ENCODE assay signal across 8 cellular contexts in the genomic region with DNA sequence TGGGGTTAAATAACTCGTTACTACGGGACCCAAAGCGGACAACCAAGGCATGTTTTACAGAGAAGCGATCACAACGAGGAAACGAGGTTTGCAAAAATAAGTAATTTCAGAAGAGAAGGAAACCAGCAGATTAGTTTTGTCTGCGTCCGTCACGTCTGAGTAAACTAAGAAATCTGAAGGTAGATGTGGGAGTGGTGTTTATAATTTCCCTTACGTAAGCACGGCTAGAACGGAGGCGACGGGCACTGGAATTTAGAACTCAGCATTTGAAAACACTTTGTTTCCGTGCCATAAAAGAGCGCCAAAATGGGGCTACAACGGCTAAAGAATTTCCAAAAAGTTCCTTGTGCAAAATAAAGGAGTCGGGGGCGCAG. TPM values are rescaled to one million over a fixed set of nuclear protein-coding genes. Genes with fewer than 3 reads are reported as not detected.
A peak's percentile ranks its signal among the peaks of the same experiment; 100 is the strongest.
DNase-seq lines count a peak whose midpoint lies in the region; ATAC-seq, FAIRE-seq and TF ChIP-seq lines count a peak whose summit lies in the region.

No MANE protein-coding gene starts in this region.

- H3K4me1 ChIP-seq in GM12878 (ENCODE audit: control insufficient read depth, insufficient read depth, low read length): no peaks in the 10 kb centered on the region

- TF ChIP-seq CTCF in GM12878 (IDR thresholded peaks at IDR 0.05 in 2 of 3, conservative IDR thresholded peaks at IDR 0.05 in 1 of 3; ENCODE audit: control insufficient read depth in 2 of 3, extremely low read depth in 1 of 3, insufficient read depth in 1 of 3, low read depth in 3 of 3, low read length in 3 of 3) (no peak), kidney epithelial cell (IDR thresholded peaks at IDR 0.05; ENCODE audit: insufficient read depth, low read length, poor library complexity, severe bottlenecking) (no peak)

- H3K27me3 ChIP-seq in GM12878 (replicated peaks in 1 of 2; ENCODE audit: control insufficient read depth in 2 of 2, insufficient read depth in 2 of 2, low read length in 1 of 2) (no peaks in the 10 kb centered on the region), kidney epithelial cell (ENCODE audit: control insufficient read depth, insufficient read depth, low read length) (no peaks in the 10 kb centered on the region)

- peak overlapping the region; percentile 85 for H2AFZ ChIP-seq in GM12878 (ENCODE audit: control insufficient read depth, low read depth, low read length)

- DNase-seq in AG20443 (ENCODE audit: low spot score) (peak; percentile 10), RPMI7951 (ENCODE audit: low read depth) (peak; percentile 32), GM12878 (ENCODE audit: low read depth, low spot score) (peak; percentile 27), kidney epithelial cell (ENCODE audit: low read depth) (no peak), HuH-7.5 (ENCODE audit: low spot score) (no peak), hepatic stellate cell (ENCODE audit: low spot score) (no peak)
- DNase-seq in stimulated activated CD4-positive, alpha-beta T cell treated with anti-CD3 and anti-CD28 coated beads, Interleukin-4, amount 100 ng/mL, for 4 hours: peak; percentile 33 to 67

- SMC1A ChIA-PET in GM12878 (lab: Charles Lee; ENCODE audit: uncharacterized antibody, unreplicated experiment): interaction anchor here (1.1 to 4.2 kb wide), 12 partner anchors 12 to 550 kb away, joined by 3 to 30 read pairs (median 5); no protein-coding TSS in a partner anchor

- peaks cover 0 to 4% of the 10 kb centered on the region in 2 experiments; a peak in 2 of 4 replicates for H3K36me3 ChIP-seq in GM12878 (ENCODE audit: control insufficient read depth in 2 of 2, insufficient read depth in 2 of 2, low read length in 1 of 2)
- H3K36me3 ChIP-seq in kidney epithelial cell (ENCODE audit: control insufficient read depth, insufficient read depth, low read length): no peaks in the 10 kb centered on the region

- peak overlapping the region; percentile 77 for H3K27ac ChIP-seq in GM12878 (ENCODE audit: control insufficient read depth, insufficient read depth)

- H4K20me1 ChIP-seq in GM12878 (ENCODE audit: control insufficient read depth, insufficient read depth): no peaks in the 10 kb centered on the region

- H3K79me2 ChIP-seq in GM12878 (ENCODE audit: control insufficient read depth, insufficient read depth, low read length): peaks cover 16% of the 10 kb centered on the region

- WGBS in GM12878 (ENCODE audit: insufficient coverage, insufficient replicate concordance, low lambda C conversion rate, missing lambda C conversion rate): under 1% methylated on average over 19 of the region's 19 CpGs

- peak overlapping the region; percentile 77 for H3K9ac ChIP-seq in GM12878 (ENCODE audit: control insufficient read depth, insufficient read depth, low read length)

- POLR2A ChIA-PET in GM12878 (lab: Charles Lee): interaction anchor here (0.8 to 2.5 kb wide), 9 partner anchors 27 to 538 kb away, joined by 3 to 15 read pairs (median 4); partner anchors contain the start of gene GLCCI1

- no peaks in the 10 kb centered on the region for H3K9me3 ChIP-seq in GM12878 (replicated peaks; ENCODE audit: control insufficient read depth, insufficient read depth, low read length)

- BruUV-seq in GM12878 (replicated peaks; lab: Mats Ljungman, UMichigan): TSS peak; percentile 83

- FAIRE-seq in GM12878 (lab: Jason Lieb, UNC): peak; percentile 64

- in situ Hi-C loops in GM12878 (cut with MboI): no loop called here

- no peak for TF ChIP-seq RAD21 in GM12878 (IDR thresholded peaks at IDR 0.05; ENCODE audit: insufficient read depth, low read depth, low read length)

- RAD21 ChIA-PET in GM12878 (lab: Charles Lee; ENCODE audit: unreplicated experiment): interaction anchor here (0.9 to 3.0 kb wide), 12 partner anchors 41 to 656 kb away, joined by 3 to 22 read pairs (median 6); partner anchors contain the start of gene MIOS

- H3K4me2 ChIP-seq in GM12878 (ENCODE audit: control insufficient read depth, insufficient read depth): peak overlapping the region; percentile 87

- ATAC-seq in GM21723 (IDR thresholded peaks at IDR 0.05; ENCODE audit: unreplicated experiment) (peak; percentile 27), GM12878 (peak; percentile 43)

- CTCF ChIA-PET in GM12878 (lab: Yijun Ruan, JAX): interaction anchor here (0.7 to 2.2 kb wide), 10 partner anchors 30 to 577 kb away, joined by 3 to 14 read pairs (median 3); no protein-coding TSS in a partner anchor

- H3K4me3 ChIP-seq in GM12878 (peak overlapping the region; percentile 93), kidney epithelial cell (ENCODE audit: low read depth, low read length) (peak overlapping the region; percentile 97)

- intact Hi-C loops in GM12878 (cut with micrococcal nuclease; ENCODE audit: unreplicated experiment): loop anchor here (2.0 to 5.0 kb wide), 5 partner anchors 71 to 577 kb away; no protein-coding TSS in a partner anchor

- TF ChIP-seq POLR2A in GM12878 (IDR thresholded peaks at IDR 0.05; ENCODE audit: low read depth, low read length): no peak

- TF ChIP-seq EP300 in GM12878 (IDR thresholded peaks at IDR 0.05; ENCODE audit: borderline replicate concordance in 1 of 2, control insufficient read depth in 1 of 2, low read depth in 2 of 2, low read length in 2 of 2): no peak

TF ChIP-seq in GM12878, 131 proteins besides CTCF, POLR2A, EP300 and RAD21 (continues in another document):
- no peak for TF ChIP-seq NFIC (IDR thresholded peaks at IDR 0.05; ENCODE audit: low read depth, low read length)
- peak; percentile 23 for TF ChIP-seq CUX1 (IDR thresholded peaks at IDR 0.05; ENCODE audit: insufficient replicate concordance, low read depth, low read length)
- 0 out of 2 replicates have a peak, but pooled peaks have one; percentile 8 for TF ChIP-seq TBL1XR1 (IDR thresholded peaks at IDR 0.05; ENCODE audit: low read depth, low read length)
- TF ChIP-seq TARDBP (IDR thresholded peaks at IDR 0.05; ENCODE audit: borderline replicate concordance): 0 out of 2 replicates have a peak, but pooled peaks have one; percentile 7
- peak; percentile 23; the same call in 1 of the 2 replicates for TF ChIP-seq TCF7 (IDR thresholded peaks at IDR 0.05; ENCODE audit: borderline replicate concordance)

RNA-seq across cellular contexts. Expression of gene UMAD1, which starts 0.7 kb away (rescaled TPM):
- 21.2 and 24.4 TPM in 2 replicates for total RNA-seq in RPMI7951 (2014; rRNA removed; shearing (Covaris generic))
- 25.8 and 26.1 TPM in 2 replicates for total RNA-seq in GM12878 (2013; cell fraction: nucleolus; rRNA removed)
- total RNA-seq in GM12878 (2014; rRNA removed) (8.2 and 9.4 TPM in 2 replicates), GM12878 (2014; rRNA removed; fragmentation: Illumina TruSeq; extraction: Trizol) (7.9 and 8.9 TPM in 2 replicates), GM12878 (2021) (8.4 and 10.0 TPM in 2 replicates), kidney epithelial cell (10.7 and 16.2 TPM in 2 replicates)
- 6.0 TPM for polyA plus RNA-seq in GM12878 (2011; ENCODE audit: low read depth)
- polyA plus RNA-seq in GM12878 (2011; rRNA removed) (28.6 and 43.2 TPM in 2 replicates), GM12878 (2014; fragmentation: Illumina TruSeq; extraction: Trizol) (9.8 and 13.8 TPM in 2 replicates), GM12878 (2014; fragmentation: Nextera tagmentation; extraction: Ambion mirVana) (1 to 10 TPM; 8.7 to 8.8 TPM), GM12878 (2014; rRNA removed) (6.0 and 6.7 TPM in 2 replicates), GM12878 (2016; fragmentation: Nextera tagmentation; extraction: Ambion mirVana) (10 to 100 TPM; 13.8 to 14.0 TPM)
- 13.1 and 16.0 TPM in 2 replicates for polyA plus RNA-seq in GM12878 (2011; cell fraction: cytosol; rRNA removed)
- 14.8 and 15.5 TPM in 2 replicates for polyA plus RNA-seq in GM12878 (2011; cell fraction: nucleus; rRNA removed)
- polyA plus RNA-seq in GM12878 (2012): 6.1 and 10.5 TPM in 2 replicates
- polyA minus RNA-seq in GM12878 (2011; rRNA and poly(A)+ RNA removed): 17.2 and 20.9 TPM in 2 replicates
- polyA minus RNA-seq in GM12878 (2011; cell fraction: cytosol; rRNA and poly(A)+ RNA removed): 5.6 and 5.8 TPM in 2 replicates
- 9.7 and 21.0 TPM in 2 replicates for polyA minus RNA-seq in GM12878 (2011; cell fraction: nucleus; rRNA and poly(A)+ RNA removed)

Comparison
In these comparisons a context has a peak if more than half of its experiments do, and no peak if none do; other contexts are left out.
1. DNase-seq: peak in AG20443 (single experiment), RPMI7951 (single experiment), GM12878 (single experiment) and stimulated activated CD4-positive, alpha-beta T cell treated with anti-CD3 and anti-CD28 coated beads, Interleukin-4, amount 100 ng/mL, for 4 hours (2 of 2); none in kidney epithelial cell (single experiment), HuH-7.5 (single experiment) and hepatic stellate cell (single experiment).